ENCODE assay signal across 23 cellular contexts in genomic region chr10:48549236-48549635, GRCh38. TPM values are rescaled to one million over a fixed set of nuclear protein-coding genes. Genes with fewer than 3 reads are reported as not detected.
DNase-seq lines count a peak whose midpoint lies in the region; ATAC-seq and TF ChIP-seq lines count a peak whose summit lies in the region.
"Had no signal": no experiment of that assay in that cellular context is flagged by ENCODE, and none has a peak within 500 bp of the region (broad histone marks: within the 10 kb centered on the region; RNA-seq: fewer than 3 reads in every experiment).

No MANE protein-coding gene starts in this region.

- 0 out of 22 replicates have a peak, but pooled peaks cover 0 to 4% (median 0%) of the 10 kb centered on the region in 11 experiments for H4K20me1 ChIP-seq in BLaER1 treated with 17β-estradiol and CSF1 and Interleukin-3, amounts not matched to agents 10 nM and 100 nM

- H3K4me3 ChIP-seq in BLaER1 treated with 17β-estradiol and CSF1 and Interleukin-3, amounts not matched to agents 10 nM and 100 nM: no peak overlapping the region
- no peak overlapping the region for H3K4me3 ChIP-seq in endodermal cell (ENCODE audit: low read length)
- H3K4me3 ChIP-seq in effector memory CD4-positive, alpha-beta T cell (ENCODE audit: insufficient read depth, low read depth, low read length, poor library complexity, severe bottlenecking): no peak overlapping the region
- H3K4me3 ChIP-seq: A549, GM12878, GM23338 had no signal

- TF ChIP-seq CTCF in endodermal cell (conservative IDR thresholded peaks at IDR 0.05) (no peak), osteocyte (IDR thresholded peaks at IDR 0.05) (no peak)

- peak overlapping the region; percentile 24 for H3K27ac Mint-ChIP-seq in activated naive CD4-positive, alpha-beta T cell treated with anti-CD3 and anti-CD28 coated beads, Interleukin-2, amount 10 ng/mL, durations not matched to agents 7 days and 5 days
- H3K27ac Mint-ChIP-seq in endodermal cell (no peak overlapping the region), osteocyte (ENCODE audit: unreplicated experiment) (no peak overlapping the region)
- H3K27ac Mint-ChIP-seq: CD8-positive, alpha-beta T cell; GM23338; H9 had no signal

- DNase-seq in activated naive CD4-positive, alpha-beta T cell treated with anti-CD3 and anti-CD28 coated beads, Interleukin-2, amount 10 ng/mL, durations not matched to agents 7 days and 5 days: no peak
- no peak for DNase-seq in activated naive CD4-positive, alpha-beta T cell treated with anti-CD3 and anti-CD28 coated beads, Interleukin-2, amount 50 U/mL, for 16 hours
- peak; percentile 17 for DNase-seq in endodermal cell
- peak; percentile 63 for DNase-seq in osteocyte (ENCODE audit: extremely low spot score, unreplicated experiment)
- DNase-seq in effector memory CD4-positive, alpha-beta T cell: no peak
- DNase-seq in midbrain (lab: John Stamatoyannopoulos, UW): no peak
- no peak for DNase-seq in Right ventricle myocardium superior
- DNase-seq: 8988T; ACHN; AML-193; BE2C; Caco-2; CD4-positive, CD25-positive, alpha-beta regulatory T cell; DMS153; DND-41; H9 had no signal

- H3K27me3 ChIP-seq in BLaER1 treated with 17β-estradiol and CSF1 and Interleukin-3, amounts not matched to agents 10 nM and 100 nM: no peaks in the 10 kb centered on the region
- no peaks in the 10 kb centered on the region for H3K27me3 ChIP-seq in endodermal cell (ENCODE audit: control insufficient read depth, insufficient read depth, low read length, poor library complexity, severe bottlenecking)
- no peaks in the 10 kb centered on the region for H3K27me3 ChIP-seq in effector memory CD4-positive, alpha-beta T cell (replicated peaks; ENCODE audit: control insufficient read depth, insufficient read depth, low read length, poor library complexity, severe bottlenecking)
- H3K27me3 ChIP-seq: BE2C had no signal

- H3K9ac ChIP-seq in BLaER1 treated with 17β-estradiol and CSF1 and Interleukin-3, amounts not matched to agents 10 nM and 100 nM: peak overlapping the region in 1 of 11 experiments; percentile 34; a peak in 1 of 22 replicates
- H3K9ac ChIP-seq in endodermal cell (ENCODE audit: extremely low read depth, low read length, poor library complexity, severe bottlenecking): no peak overlapping the region

- H3K27ac ChIP-seq in BLaER1 treated with 17β-estradiol and CSF1 and Interleukin-3, amounts not matched to agents 10 nM and 100 nM: no peak overlapping the region
- no peak overlapping the region for H3K27ac ChIP-seq in endodermal cell (ENCODE audit: low read depth, low read length)
- H3K27ac ChIP-seq in effector memory CD4-positive, alpha-beta T cell (ENCODE audit: insufficient read depth, low read length, poor library complexity, severe bottlenecking): no peak overlapping the region
- H3K27ac ChIP-seq: A549, C4-2B had no signal

- intact Hi-C loops in Right ventricle myocardium superior (cut with DNase I): no loop called here

- ATAC-seq in Right ventricle myocardium superior (ENCODE audit: poor library complexity): no peak
- ATAC-seq: A549; CD8-positive, alpha-beta T cell; GM12878; GM23338; HCT116 had no signal

- no peaks in the 10 kb centered on the region for H3K4me1 Mint-ChIP-seq in activated naive CD4-positive, alpha-beta T cell treated with anti-CD3 and anti-CD28 coated beads, Interleukin-2, amount 10 ng/mL, durations not matched to agents 7 days and 5 days
- H3K4me1 Mint-ChIP-seq in endodermal cell: peaks cover 2% of the 10 kb centered on the region
- H3K4me1 Mint-ChIP-seq in osteocyte (ENCODE audit: unreplicated experiment): peaks cover 10% of the 10 kb centered on the region
- H3K4me1 Mint-ChIP-seq: CD4-positive, CD25-positive, alpha-beta regulatory T cell had no signal

- H3K27me3 Mint-ChIP-seq in activated naive CD4-positive, alpha-beta T cell treated with anti-CD3 and anti-CD28 coated beads, Interleukin-2, amount 10 ng/mL, durations not matched to agents 7 days and 5 days: no peaks in the 10 kb centered on the region
- H3K27me3 Mint-ChIP-seq in endodermal cell (ENCODE audit: insufficient read depth) (peaks cover 3% of the 10 kb centered on the region), osteocyte (ENCODE audit: unreplicated experiment) (no peaks in the 10 kb centered on the region)
- H3K27me3 Mint-ChIP-seq: CD4-positive, CD25-positive, alpha-beta regulatory T cell had no signal

- 69 to 80% methylated on average over 2 to 3 of the region's 3 CpGs for WGBS in endodermal cell (ENCODE audit: insufficient coverage in 1 of 2, insufficient read length in 1 of 2), 2 experiments

- CTCF ChIA-PET in activated naive CD4-positive, alpha-beta T cell treated with anti-CD3 and anti-CD28 coated beads, Interleukin-2, amount 10 ng/mL, durations not matched to agents 7 days and 5 days (lab: Charles Lee): interaction anchor here (1.1 to 4.3 kb wide), 3 partner anchors 59 to 108 kb away, joined by 3 to 41 read pairs (median 5); no protein-coding TSS in a partner anchor

- H3K4me2 ChIP-seq in BLaER1 treated with 17β-estradiol and CSF1 and Interleukin-3, amounts not matched to agents 10 nM and 100 nM: peak overlapping the region in 10 of 11 experiments; percentile 1 to 88 (median 80); a peak in 17 of 22 replicates
- H3K4me2 ChIP-seq: A549, GM23338 had no signal

- H3K9me3 ChIP-seq in BLaER1 treated with 17β-estradiol and CSF1 and Interleukin-3, amounts not matched to agents 10 nM and 100 nM (replicated peaks in 1 of 11): no peaks in the 10 kb centered on the region
- no peaks in the 10 kb centered on the region for H3K9me3 ChIP-seq in endodermal cell (ENCODE audit: control insufficient read depth, low read length)
- H3K9me3 ChIP-seq in effector memory CD4-positive, alpha-beta T cell (ENCODE audit: control insufficient read depth, low read length): no peaks in the 10 kb centered on the region
- H3K9me3 ChIP-seq: A549, BE2C, Caco-2 had no signal

- H3K36me3 Mint-ChIP-seq in activated naive CD4-positive, alpha-beta T cell treated with anti-CD3 and anti-CD28 coated beads, Interleukin-2, amount 10 ng/mL, durations not matched to agents 7 days and 5 days: no peaks in the 10 kb centered on the region
- H3K36me3 Mint-ChIP-seq in endodermal cell (ENCODE audit: low read depth): no peaks in the 10 kb centered on the region
- H3K36me3 Mint-ChIP-seq in osteocyte (ENCODE audit: unreplicated experiment): no peaks in the 10 kb centered on the region
- H3K36me3 Mint-ChIP-seq: CD4-positive, CD25-positive, alpha-beta regulatory T cell; CD8-positive, alpha-beta T cell had no signal

- no peak overlapping the region for H3K4me3 Mint-ChIP-seq in activated naive CD4-positive, alpha-beta T cell treated with anti-CD3 and anti-CD28 coated beads, Interleukin-2, amount 10 ng/mL, durations not matched to agents 7 days and 5 days
- H3K4me3 Mint-ChIP-seq in endodermal cell: no peak overlapping the region
- H3K4me3 Mint-ChIP-seq in osteocyte (ENCODE audit: unreplicated experiment): no peak overlapping the region
- H3K4me3 Mint-ChIP-seq: CD4-positive, CD25-positive, alpha-beta regulatory T cell; CD8-positive, alpha-beta T cell; GM23338; H9 had no signal

- peaks cover 39 to 85% (median 79%) of the 10 kb centered on the region in 10 experiments for H3K4me1 ChIP-seq in BLaER1 treated with 17β-estradiol and CSF1 and Interleukin-3, amounts not matched to agents 10 nM and 100 nM
- H3K4me1 ChIP-seq in endodermal cell (ENCODE audit: control insufficient read depth, insufficient read depth, low read length): no peaks in the 10 kb centered on the region
- H3K4me1 ChIP-seq in effector memory CD4-positive, alpha-beta T cell (ENCODE audit: control insufficient read depth, insufficient read depth, low read length, poor library complexity, severe bottlenecking): no peaks in the 10 kb centered on the region
- H3K4me1 ChIP-seq: A549, Caco-2 had no signal

- H3K36me3 ChIP-seq in BLaER1 treated with 17β-estradiol and CSF1 and Interleukin-3, amounts not matched to agents 10 nM and 100 nM: peaks cover 0 to 33% (median 0%) of the 10 kb centered on the region in 11 experiments; a peak in 2 of 22 replicates
- H3K36me3 ChIP-seq in endodermal cell (ENCODE audit: control insufficient read depth, insufficient read depth, low read length): no peaks in the 10 kb centered on the region
- H3K36me3 ChIP-seq in effector memory CD4-positive, alpha-beta T cell (ENCODE audit: control insufficient read depth, insufficient read depth, low read length): no peaks in the 10 kb centered on the region
- H3K36me3 ChIP-seq: BE2C had no signal

- no peaks in the 10 kb centered on the region for H3K9me3 Mint-ChIP-seq in activated naive CD4-positive, alpha-beta T cell treated with anti-CD3 and anti-CD28 coated beads, Interleukin-2, amount 10 ng/mL, durations not matched to agents 7 days and 5 days
- peaks cover 2% of the 10 kb centered on the region for H3K9me3 Mint-ChIP-seq in endodermal cell
- H3K9me3 Mint-ChIP-seq in osteocyte (ENCODE audit: unreplicated experiment): no peaks in the 10 kb centered on the region
- H3K9me3 Mint-ChIP-seq: CD4-positive, CD25-positive, alpha-beta regulatory T cell; CD8-positive, alpha-beta T cell had no signal

RNA-seq across cellular contexts. Expression of gene ARHGAP22, which starts 55.6 kb away (rescaled TPM):
- 10 to 100 TPM; 10.3 to 14.1 TPM for total RNA-seq in endodermal cell
- 1.8 TPM for polyA plus RNA-seq in endodermal cell (2013, experiment 1 of 2)
- polyA plus RNA-seq in endodermal cell (2013, experiment 2 of 2): 1.3 TPM
- 0.64 and 1.1 TPM in 2 replicates for total RNA-seq in osteocyte
- total RNA-seq in Right ventricle myocardium superior: 5.2 TPM
- total RNA-seq: CD8-positive, alpha-beta T cell had no signal
- polyA plus RNA-seq: CD4-positive, CD25-positive, alpha-beta regulatory T cell had no signal

Comparison
In these comparisons a context has a peak if more than half of its experiments do, and no peak if none do; other contexts are left out.
1. DNase-seq: peak in endodermal cell (single experiment) and osteocyte (single experiment); none in activated naive CD4-positive, alpha-beta T cell treated with anti-CD3 and anti-CD28 coated beads, Interleukin-2, amount 10 ng/mL, durations not matched to agents 7 days and 5 days (single experiment), activated naive CD4-positive, alpha-beta T cell treated with anti-CD3 and anti-CD28 coated beads, Interleukin-2, amount 50 U/mL, for 16 hours (single experiment), effector memory CD4-positive, alpha-beta T cell (0 of 3), midbrain (single experiment) and Right ventricle myocardium superior (single experiment).